ENCODE assay signal across 8 cellular contexts in genomic region chr12:57904848-57905811, GRCh38. TPM values are rescaled to one million over a fixed set of nuclear protein-coding genes. Genes with fewer than 3 reads are reported as not detected.
DNase-seq lines count a peak whose midpoint lies in the region; ATAC-seq and TF ChIP-seq lines count a peak whose summit lies in the region.

No MANE protein-coding gene starts in this region.

- in situ Hi-C loops in brain microvascular endothelial cell (cut with HindIII; ENCODE audit: low pct_ligation_motif_present, low sequenced_read_pairs): no loop called here

- DNase-seq in AG04450 (ENCODE audit: low read depth, low spot score) (peak; percentile 73), NCI-H2171 (lab: John Stamatoyannopoulos, UW) (peak; percentile 83), UCSD-AML1 (lab: John Stamatoyannopoulos, UW; ENCODE audit: unreplicated experiment) (peak; percentile 81), brain microvascular endothelial cell (peak; percentile 80), iPS-NIHi7 (ENCODE audit: extremely low spot score) (peak; percentile 90)
- DNase-seq in stimulated activated CD4-positive, alpha-beta T cell treated with anti-CD3 and anti-CD28 coated beads, Interleukin-15, amount 100 ng/mL, for 1 hour (ENCODE audit: low read depth in 1 of 2, low spot score in 1 of 2): peak; percentile 63 to 75

- peak; percentile 95 for ATAC-seq in GM18868 (IDR thresholded peaks at IDR 0.05; ENCODE audit: unreplicated experiment)
- peak; percentile 92 for ATAC-seq in HG03135 (IDR thresholded peaks at IDR 0.05; ENCODE audit: unreplicated experiment)

- TF ChIP-seq CTCF in AG04450 (IDR thresholded peaks at IDR 0.05; ENCODE audit: low read depth, low read length) (peak; percentile 100), brain microvascular endothelial cell (IDR thresholded peaks at IDR 0.05; ENCODE audit: low read depth, low read length, missing control alignments) (peak; percentile 100)

- no peaks in the 10 kb centered on the region for H3K9me3 ChIP-seq in AG04450 (ENCODE audit: control insufficient read depth, insufficient read depth, low read length)

- H3K36me3 ChIP-seq in brain microvascular endothelial cell (replicated peaks): no peaks in the 10 kb centered on the region

- POLR2A ChIA-PET in AG04450 (lab: Yijun Ruan, JAX): no interaction called here

- H3K27me3 ChIP-seq in AG04450 (ENCODE audit: control insufficient read depth, insufficient read depth, low read length): peaks cover 19% of the 10 kb centered on the region
- H3K27me3 ChIP-seq in brain microvascular endothelial cell (replicated peaks): no peaks in the 10 kb centered on the region

- H3K4me3 ChIP-seq in AG04450 (ENCODE audit: low read depth, low read length): no peak overlapping the region
- H3K4me3 ChIP-seq in brain microvascular endothelial cell (ENCODE audit: low read depth, low read length): no peak overlapping the region

- H3K27ac ChIP-seq in AG04450 (ENCODE audit: low read depth, low read length) (no peak overlapping the region), brain microvascular endothelial cell (no peak overlapping the region)

- CTCF ChIA-PET in AG04450 (lab: Charles Lee): interaction anchor here (0.6 to 8.2 kb wide), 37 partner anchors 9 to 149 kb away, joined by 3 to 124 read pairs (median 6); partner anchors contain the start of genes AVIL and TSFM

RNA-seq across cellular contexts. Expression of gene ATP23, which starts 36.2 kb away (rescaled TPM):
- polyA plus RNA-seq in AG04450 (2011; rRNA removed): 8.8 and 13.1 TPM in 2 replicates
- 7.6 and 8.1 TPM in 2 replicates for polyA minus RNA-seq in AG04450 (2011; rRNA and poly(A)+ RNA removed)

RNA-seq across cellular contexts. Expression of gene CTDSP2, which starts 58.6 kb away (rescaled TPM):
- polyA plus RNA-seq in AG04450 (2011; rRNA removed): 292 and 305 TPM in 2 replicates
- 367 and 414 TPM in 2 replicates for polyA minus RNA-seq in AG04450 (2011; rRNA and poly(A)+ RNA removed)
